ENCODE assay signal across 8 cellular contexts in genomic region chr21:25561668-25562641, GRCh38. TPM values are rescaled to one million over a fixed set of nuclear protein-coding genes. Genes with fewer than 3 reads are reported as not detected.
DNase-seq lines count a peak whose midpoint lies in the region; FAIRE-seq and TF ChIP-seq lines count a peak whose summit lies in the region.

No MANE protein-coding gene starts in this region.

- no peaks in the 10 kb centered on the region for H3K4me1 Mint-ChIP-seq in brain

- H3K4me3 ChIP-seq in kidney (ENCODE audit: low read length in 2 of 2): peak overlapping the region; percentile 31 to 58

- DNase-seq in CD1c-positive myeloid dendritic cell (ENCODE audit: extremely low spot score): peak; percentile 85
- DNase-seq in GM20000 (ENCODE audit: low spot score): peak; percentile 77
- peak; percentile 64 for DNase-seq in HS-27A (ENCODE audit: low read depth)
- DNase-seq in UCSD-AML1 (lab: John Stamatoyannopoulos, UW; ENCODE audit: unreplicated experiment): peak; percentile 74
- DNase-seq in kidney: peak; percentile 82
- peak; percentile 85 to 88 for DNase-seq in stimulated activated CD4-positive, alpha-beta T cell treated with anti-CD3 and anti-CD28 coated beads, Interleukin-2, amount 100 ng/mL, for 24 hours
- no peak for DNase-seq in NCI-H1417 (lab: John Stamatoyannopoulos, UW)

- H3K27ac Mint-ChIP-seq in brain: peak overlapping the region in 2 of 5 experiments; percentile 35 to 59

- TF ChIP-seq CTCF in GM20000 (IDR thresholded peaks at IDR 0.05; ENCODE audit: extremely low read depth, missing control alignments) (no peak), brain (conservative IDR thresholded peaks at IDR 0.05) (no peak), kidney (IDR thresholded peaks at IDR 0.05; ENCODE audit: borderline replicate concordance, extremely low read depth, insufficient read depth) (no peak)

- H3K27me3 Mint-ChIP-seq in brain: peaks cover 4% of the 10 kb centered on the region

- peaks cover 53% of the 10 kb centered on the region for H3K36me3 Mint-ChIP-seq in brain

- no peaks in the 10 kb centered on the region for H3K9me3 ChIP-seq in kidney (ENCODE audit: control insufficient read depth in 1 of 2, low read length in 2 of 2)

- no peaks in the 10 kb centered on the region for H3K4me1 ChIP-seq in kidney (ENCODE audit: control insufficient read depth in 1 of 2, insufficient read depth in 1 of 2, low read depth in 1 of 2, low read length in 2 of 2)

- peak overlapping the region; percentile 70 to 83 (median 75) for H3K4me3 Mint-ChIP-seq in brain

- no peak overlapping the region for H3K27ac ChIP-seq in kidney (ENCODE audit: low read depth in 2 of 2, low read length in 2 of 2)

- no peaks in the 10 kb centered on the region for H3K36me3 ChIP-seq in kidney (ENCODE audit: control insufficient read depth in 1 of 2, insufficient read depth in 2 of 2, low read length in 2 of 2)

- no peak for FAIRE-seq in kidney (lab: Jason Lieb, UNC)

- H3K9ac ChIP-seq in kidney (ENCODE audit: low read length in 2 of 2): no peak overlapping the region

- H3K9me3 Mint-ChIP-seq in brain: peaks cover 0 to 9% (median 3%) of the 10 kb centered on the region in 5 experiments

- intact Hi-C loops in kidney (cut with DNase I): no loop called here

RNA-seq across cellular contexts. Expression of gene MRPL39, which starts 45.3 kb away (rescaled TPM):
- polyA plus RNA-seq in brain (ENCODE audit: insufficient read depth, low read depth, low replicate concordance) (29.3 TPM), kidney (ENCODE audit: insufficient read depth, low read depth, low replicate concordance) (52.7 TPM)
- total RNA-seq in kidney: 24.1 TPM

Comparison
In these comparisons a context has a peak if more than half of its experiments do, and no peak if none do; other contexts are left out.
1. DNase-seq: peak in CD1c-positive myeloid dendritic cell (single experiment), GM20000 (single experiment), HS-27A (single experiment), UCSD-AML1 (single experiment), kidney (single experiment) and stimulated activated CD4-positive, alpha-beta T cell treated with anti-CD3 and anti-CD28 coated beads, Interleukin-2, amount 100 ng/mL, for 24 hours (2 of 2); none in NCI-H1417 (0 of 3).